In the genomic region with DNA sequence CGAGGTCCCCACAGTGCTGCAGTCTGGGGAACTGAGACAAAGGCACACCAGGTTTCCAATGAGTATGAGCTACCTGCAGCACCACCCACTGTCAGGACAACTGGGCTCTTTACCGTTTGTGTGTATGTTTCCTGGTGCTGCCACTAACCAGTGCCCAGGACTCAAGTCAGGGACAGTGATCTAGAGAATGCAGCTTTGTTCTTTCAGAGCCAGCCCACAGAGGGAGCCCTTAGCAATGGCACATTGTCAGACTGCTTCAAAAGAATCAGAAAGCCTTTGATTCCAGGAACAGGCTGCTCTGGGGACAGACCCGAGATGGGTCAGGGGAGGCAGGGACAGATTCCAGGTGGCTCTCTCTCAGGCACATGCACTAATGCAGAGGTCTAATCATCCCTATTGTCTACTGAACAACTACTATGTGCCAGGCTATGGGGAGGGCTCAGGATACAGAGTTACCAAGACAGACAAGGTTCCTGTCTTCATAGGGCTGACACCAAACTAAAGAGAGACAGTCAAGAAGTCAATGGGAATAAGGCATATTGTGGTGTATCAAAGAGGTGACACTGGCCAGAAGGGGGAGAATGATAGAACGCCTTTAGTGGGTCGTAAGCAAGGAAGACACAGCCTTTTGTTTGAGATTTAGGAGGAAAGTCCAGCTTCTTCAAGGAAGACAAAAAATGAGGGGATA, we compare ENCODE assay signal across 9 cellular contexts.
DNase-seq lines count a peak whose midpoint lies in the region; TF ChIP-seq lines count a peak whose summit lies in the region.
"Had no signal": no experiment of that assay in that cellular context is flagged by ENCODE, and none has a peak within 500 bp of the region (broad histone marks: within the 10 kb centered on the region; RNA-seq: fewer than 3 reads in every experiment).

No MANE protein-coding gene starts in this region.

- peak; percentile 3 for DNase-seq in NCI-H1436 (lab: John Stamatoyannopoulos, UW)
- DNase-seq in NCI-H1436 treated with DMSO at 0.1 percent for 48 hours (lab: John Stamatoyannopoulos, UW) = no peak
- DNase-seq in Karpas-422 = peak; percentile 67
- peak; percentile 61 for DNase-seq in ecto neural progenitor cell (ENCODE audit: low spot score)
- DNase-seq in occipital lobe (lab: John Stamatoyannopoulos, UW) = peak; percentile 19
- no peak for DNase-seq in NCI-H1105 (lab: John Stamatoyannopoulos, UW)
- DNase-seq in NCI-H2227 treated with DMSO at 0.1 percent for 48 hours (lab: John Stamatoyannopoulos, UW) = no peak
- no peak for DNase-seq in suprapubic skin (ENCODE audit: low spot score in 2 of 2)
- DNase-seq: activated T-cell treated with anti-CD3 and anti-CD28 coated beads, Interleukin-2, amount 50 U/mL, for 48 hours had no signal

- no peak overlapping the region for H3K4me2 ChIP-seq in Karpas-422 (ENCODE audit: low read depth, low read length, poor library complexity, severe bottlenecking)

- H3K36me3 ChIP-seq in Karpas-422 (ENCODE audit: insufficient read depth, low read length) = no peaks in the 10 kb centered on the region
- no peaks in the 10 kb centered on the region for H3K36me3 ChIP-seq in suprapubic skin

- 56% methylated on average over 3 of the region's 5 CpGs for WGBS in suprapubic skin

- H3K27me3 ChIP-seq in Karpas-422 (ENCODE audit: low read length) = no peaks in the 10 kb centered on the region
- peaks cover 17% of the 10 kb centered on the region for H3K27me3 ChIP-seq in suprapubic skin

- H3K79me2 ChIP-seq in Karpas-422 (ENCODE audit: low read length) = no peaks in the 10 kb centered on the region

- no peak overlapping the region for H3K9ac ChIP-seq in Karpas-422 (ENCODE audit: low read length)

- no peaks in the 10 kb centered on the region for H3K9me3 ChIP-seq in Karpas-422 (ENCODE audit: low read length)
- no peaks in the 10 kb centered on the region for H3K9me3 ChIP-seq in suprapubic skin

- H2AFZ ChIP-seq in Karpas-422 (ENCODE audit: low read length) = no peak overlapping the region

- no peak for TF ChIP-seq POLR2A in suprapubic skin (IDR thresholded peaks at IDR 0.05)

- no peaks in the 10 kb centered on the region for H4K20me1 ChIP-seq in Karpas-422 (ENCODE audit: insufficient read depth, low read depth, low read length)

- TF ChIP-seq EP300 in suprapubic skin (IDR thresholded peaks at IDR 0.05) = no peak

- H3K4me1 ChIP-seq in Karpas-422 (ENCODE audit: low read length) (peaks cover 16% of the 10 kb centered on the region), suprapubic skin (no peaks in the 10 kb centered on the region)

- H3K27ac ChIP-seq in Karpas-422 (ENCODE audit: low read length) (no peak overlapping the region), suprapubic skin (no peak overlapping the region)

- no peak overlapping the region for H3K4me3 ChIP-seq in Karpas-422 (ENCODE audit: low read length)
- H3K4me3 ChIP-seq in suprapubic skin = no peak overlapping the region

- TF ChIP-seq CTCF in suprapubic skin (IDR thresholded peaks at IDR 0.05) = no peak

- H3K9me2 ChIP-seq in Karpas-422 (replicated peaks; ENCODE audit: insufficient read depth, low read length) = no peaks in the 10 kb centered on the region

Comparison
In these comparisons a context has a peak if more than half of its experiments do, and no peak if none do; other contexts are left out.
1. DNase-seq: peak in NCI-H1436 (single experiment), Karpas-422 (single experiment), ecto neural progenitor cell (single experiment) and occipital lobe (single experiment); none in NCI-H1436 treated with DMSO at 0.1 percent for 48 hours (single experiment), NCI-H1105 (single experiment), NCI-H2227 treated with DMSO at 0.1 percent for 48 hours (single experiment) and suprapubic skin (0 of 2).